8 cellular contexts compared by ENCODE assay signal in the genomic region with DNA sequence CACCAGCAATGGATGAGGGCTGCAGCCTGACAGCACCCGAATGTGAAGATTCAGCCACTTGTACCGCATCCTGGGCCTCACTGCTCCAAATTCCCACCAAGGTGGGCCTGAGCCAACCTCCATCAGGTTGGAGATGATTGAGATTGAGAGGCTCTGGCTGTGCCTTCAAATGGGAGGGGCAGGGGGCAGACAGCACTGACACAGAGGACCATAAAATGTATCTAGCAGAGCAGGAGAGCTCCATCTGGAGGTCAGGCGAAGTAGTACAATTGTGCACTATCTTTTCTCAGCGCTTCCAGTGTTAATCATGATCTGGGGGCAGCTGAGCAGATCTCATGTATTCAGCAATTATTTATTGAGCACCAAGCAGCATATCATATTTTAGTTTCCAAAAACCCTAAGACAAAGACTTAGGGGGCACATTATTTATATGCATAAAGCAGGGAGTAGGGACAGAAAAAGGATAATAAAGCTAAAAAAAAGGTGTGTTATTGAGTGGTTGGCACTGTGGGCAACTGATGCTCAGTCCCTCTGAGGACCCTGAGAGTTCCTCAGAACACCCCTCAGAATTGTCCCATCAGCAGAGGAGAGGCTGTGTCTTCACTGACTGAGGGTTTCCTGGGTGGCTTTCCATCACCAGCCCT. TPM values are rescaled to one million over a fixed set of nuclear protein-coding genes. Genes with fewer than 3 reads are reported as not detected.
DNase-seq lines count a peak whose midpoint lies in the region; ATAC-seq and TF ChIP-seq lines count a peak whose summit lies in the region.

No MANE protein-coding gene starts in this region.

- H3K4me1 ChIP-seq in heart left ventricle (peaks cover 0 to 22% (median 14%) of the 10 kb centered on the region in 12 donors), smooth muscle cell (ENCODE audit: low read depth) (no peaks in the 10 kb centered on the region)

- H3K36me3 ChIP-seq in heart left ventricle (no peaks in the 10 kb centered on the region), smooth muscle cell (ENCODE audit: low read depth) (no peaks in the 10 kb centered on the region)

- H3K27me3 ChIP-seq in heart left ventricle (no peaks in the 10 kb centered on the region), smooth muscle cell (ENCODE audit: low read depth) (no peaks in the 10 kb centered on the region)

- intact Hi-C loops in heart left ventricle (cut with DNase I): loop anchor here in 8 of 10 donors (2.0 to 10.0 kb wide), 4 partner anchors 154 to 161 kb away; no protein-coding TSS in a partner anchor

- DNase-seq in DMS53 treated with DMSO at 0.1 percent for 48 hours (lab: John Stamatoyannopoulos, UW; ENCODE audit: unreplicated experiment) (peak; percentile 53), RKO (ENCODE audit: low spot score) (peak; percentile 63), heart left ventricle (peak in 2 of 5 donors; percentile 27 to 32), smooth muscle cell (lab: John Stamatoyannopoulos, UW; ENCODE audit: unreplicated experiment) (no peak), inferior parietal cortex (ENCODE audit: extremely low spot score) (no peak)
- DNase-seq in activated gamma-delta T cell treated with anti-CD3 and anti-CD28 coated beads, Interleukin-2, amount 50 U/mL, for 16 hours (ENCODE audit: low read depth): peak; percentile 24

- ATAC-seq in GM19467 (IDR thresholded peaks at IDR 0.05; ENCODE audit: unreplicated experiment) (peak; percentile 69), HG03469 (IDR thresholded peaks at IDR 0.05; ENCODE audit: unreplicated experiment) (peak; percentile 72), heart left ventricle (peak in 3 of 4 donors; percentile 42 to 58 (median 54))

- H3K9me3 ChIP-seq in heart left ventricle: no peaks in the 10 kb centered on the region
- no peaks in the 10 kb centered on the region for H3K9me3 ChIP-seq in smooth muscle cell (replicated peaks; ENCODE audit: low read depth)

- no peak overlapping the region for H2AFZ ChIP-seq in smooth muscle cell (ENCODE audit: low read depth)

- no peaks in the 10 kb centered on the region for H3F3A ChIP-seq in smooth muscle cell (ENCODE audit: low read depth)

- no peaks in the 10 kb centered on the region for H3K79me2 ChIP-seq in smooth muscle cell (ENCODE audit: low read depth)

- TF ChIP-seq CTCF in heart left ventricle (IDR thresholded peaks at IDR 0.05): peak; percentile 47 to 71 (median 60)
- peak; percentile 63 for TF ChIP-seq CTCF in smooth muscle cell (IDR thresholded peaks at IDR 0.05; ENCODE audit: borderline replicate concordance, insufficient read depth, poor library complexity, severe bottlenecking)

- TF ChIP-seq POLR2A in heart left ventricle (IDR thresholded peaks at IDR 0.05): no peak

- H3K4me3 ChIP-seq in heart left ventricle: no peak overlapping the region
- no peak overlapping the region for H3K4me3 ChIP-seq in smooth muscle cell

- 61 to 69% (median 64%) methylated on average over 4 of the region's 4 CpGs for WGBS in heart left ventricle, 4 donors
- WGBS in smooth muscle cell (ENCODE audit: low lambda C conversion rate): 54% methylated on average over 4 of the region's 4 CpGs

- H3K27ac ChIP-seq in heart left ventricle (no peak overlapping the region), smooth muscle cell (ENCODE audit: low read depth) (no peak overlapping the region)

- no peak overlapping the region for H3K4me2 ChIP-seq in smooth muscle cell

- no peaks in the 10 kb centered on the region for H4K20me1 ChIP-seq in smooth muscle cell (ENCODE audit: low read depth)

- H3K9ac ChIP-seq in smooth muscle cell (ENCODE audit: low read depth): no peak overlapping the region

RNA-seq across cellular contexts. Expression of gene C1QTNF7, which starts 31.6 kb away (rescaled TPM):
- total RNA-seq in heart left ventricle: 1 to 10 TPM in 5 of 9 donors, under 1 TPM in 4; 0.35 to 4.3 (median 1.7) TPM
- polyA plus RNA-seq in heart left ventricle: under 1 TPM; 0.21 to 0.84 TPM
- 1.6 and 5.3 TPM in 2 replicates for total RNA-seq in smooth muscle cell
- 0.91 and 2.3 TPM in 2 replicates for polyA plus RNA-seq in smooth muscle cell

Comparison
In these comparisons a context has a peak if more than half of its experiments do, and no peak if none do; other contexts are left out.
1. DNase-seq: peak in DMS53 treated with DMSO at 0.1 percent for 48 hours (single experiment), RKO (single experiment) and activated gamma-delta T cell treated with anti-CD3 and anti-CD28 coated beads, Interleukin-2, amount 50 U/mL, for 16 hours (single experiment); none in smooth muscle cell (single experiment) and inferior parietal cortex (single experiment).
2. Peak in every context shown above with its lines, with median percentiles within 50 percentile points of each other: ATAC-seq.